8 cellular contexts compared by ENCODE assay signal in genomic region chr13:98672947-98673545, GRCh38.
DNase-seq lines count a peak whose midpoint lies in the region; ATAC-seq and TF ChIP-seq lines count a peak whose summit lies in the region.

No MANE protein-coding gene starts in this region.

- peak; percentile 53 for DNase-seq in DND-41
- DNase-seq in LNCaP clone FGC (ENCODE audit: low read depth) = peak; percentile 46
- peak; percentile 92 for DNase-seq in SJSA1 (ENCODE audit: low read depth in 1 of 2, low spot score in 2 of 2)
- DNase-seq in activated naive CD8-positive, alpha-beta T cell treated with anti-CD3 and anti-CD28 coated beads for 36 hours = peak; percentile 35
- DNase-seq in head of caudate nucleus = peak in 41 of 42 donors; percentile 12 to 83 (median 55)
- DNase-seq in ovary = peak; percentile 41 to 66 (median 47)

- H3K27ac Mint-ChIP-seq in activated naive CD8-positive, alpha-beta T cell treated with anti-CD3 and anti-CD28 coated beads for 36 hours = no peak overlapping the region

- H3K27ac ChIP-seq in DND-41 (ENCODE audit: low read length) (no peak overlapping the region), SJSA1 (no peak overlapping the region), ovary (no peak overlapping the region)

- H3K4me2 ChIP-seq in DND-41 (ENCODE audit: insufficient read depth, low read length) = no peak overlapping the region

- H3K9ac ChIP-seq in DND-41 (ENCODE audit: low read depth, low read length) = no peak overlapping the region

- no peaks in the 10 kb centered on the region for H4K20me1 ChIP-seq in DND-41 (ENCODE audit: insufficient read depth, low read length)

- H3K4me1 ChIP-seq in DND-41 (ENCODE audit: insufficient read depth, low read length) (no peaks in the 10 kb centered on the region), SJSA1 (replicated peaks) (no peaks in the 10 kb centered on the region), ovary (ENCODE audit: insufficient read depth) (peaks cover 1% of the 10 kb centered on the region)

- TF ChIP-seq CTCF in DND-41 (IDR thresholded peaks at IDR 0.05; ENCODE audit: borderline replicate concordance, extremely low read depth, low read length, poor library complexity, severe bottlenecking) (peak; percentile 82), LNCaP clone FGC (IDR thresholded peaks at IDR 0.05; ENCODE audit: control insufficient read depth, extremely low read depth, insufficient read depth) (peak; percentile 55), ovary (IDR thresholded peaks at IDR 0.05) (peak; percentile 51 to 78 (median 66))

- no peak overlapping the region for H2AFZ ChIP-seq in DND-41 (ENCODE audit: low read depth, low read length)

- no peak overlapping the region for H3K4me3 ChIP-seq in DND-41 (ENCODE audit: low read depth in 1 of 2, low read length in 2 of 2)
- H3K4me3 ChIP-seq in LNCaP clone FGC (ENCODE audit: low read depth, low read length) = no peak overlapping the region
- no peak overlapping the region for H3K4me3 ChIP-seq in SJSA1
- no peak overlapping the region for H3K4me3 ChIP-seq in ovary

- H3K36me3 Mint-ChIP-seq in activated naive CD8-positive, alpha-beta T cell treated with anti-CD3 and anti-CD28 coated beads for 36 hours = no peaks in the 10 kb centered on the region

- no peaks in the 10 kb centered on the region for H3K79me2 ChIP-seq in DND-41 (ENCODE audit: insufficient read depth, low read length)

- no peaks in the 10 kb centered on the region for H3K4me1 Mint-ChIP-seq in activated naive CD8-positive, alpha-beta T cell treated with anti-CD3 and anti-CD28 coated beads for 36 hours

- intact Hi-C loops in head of caudate nucleus (cut with DNase I) (loop anchor here (5.0 to 10.0 kb wide), 2 partner anchors 226 to 818 kb away; no protein-coding TSS in a partner anchor), ovary (cut with DNase I) (loop anchor here (5.0 to 10.0 kb wide), 5 partner anchors 226 to 818 kb away; partner anchors contain the start of gene FARP1 (in 1 of the 4))

- TF ChIP-seq EP300 in ovary (IDR thresholded peaks at IDR 0.05) = no peak

- H3K9me3 ChIP-seq in DND-41 (ENCODE audit: insufficient read depth, low read length, severe bottlenecking) (no peaks in the 10 kb centered on the region), SJSA1 (replicated peaks) (no peaks in the 10 kb centered on the region), ovary (no peaks in the 10 kb centered on the region)

- H3K27me3 ChIP-seq in DND-41 (ENCODE audit: insufficient read depth, low read length, poor library complexity) (peaks cover 7% of the 10 kb centered on the region), SJSA1 (replicated peaks) (0 out of 2 replicates have a peak, but pooled peaks cover 2% of the 10 kb centered on the region), ovary (no peaks in the 10 kb centered on the region)

- ATAC-seq in DND-41 (ENCODE audit: insufficient read depth, low read depth) (peak; percentile 76), GM21737 (IDR thresholded peaks at IDR 0.05; ENCODE audit: unreplicated experiment) (peak; percentile 89), HG02588 (IDR thresholded peaks at IDR 0.05; ENCODE audit: unreplicated experiment) (no peak)

- no peak overlapping the region for H3K4me3 Mint-ChIP-seq in activated naive CD8-positive, alpha-beta T cell treated with anti-CD3 and anti-CD28 coated beads for 36 hours

- 10 to 14% (median 13%) methylated on average over 11 of the region's 11 CpGs for WGBS in ovary, 3 donors

- no peaks in the 10 kb centered on the region for H3K9me3 Mint-ChIP-seq in activated naive CD8-positive, alpha-beta T cell treated with anti-CD3 and anti-CD28 coated beads for 36 hours

- H3K27me3 Mint-ChIP-seq in activated naive CD8-positive, alpha-beta T cell treated with anti-CD3 and anti-CD28 coated beads for 36 hours = no peaks in the 10 kb centered on the region

- no peak for TF ChIP-seq POLR2A in ovary (IDR thresholded peaks at IDR 0.05)

- no peaks in the 10 kb centered on the region for H3K36me3 ChIP-seq in DND-41 (ENCODE audit: insufficient read depth, low read length)
- no peaks in the 10 kb centered on the region for H3K36me3 ChIP-seq in SJSA1
- no peaks in the 10 kb centered on the region for H3K36me3 ChIP-seq in ovary

Comparison
In these comparisons a context has a peak if more than half of its experiments do, and no peak if none do; other contexts are left out.
1. DNase-seq: peak in every context shown above with its lines; median percentile 92 in SJSA1; 55 in head of caudate nucleus; 53 in DND-41; 47 in ovary; 46 in LNCaP clone FGC; 35 in activated naive CD8-positive, alpha-beta T cell treated with anti-CD3 and anti-CD28 coated beads for 36 hours.